20 cellular contexts compared by ENCODE assay signal in the genomic region with DNA sequence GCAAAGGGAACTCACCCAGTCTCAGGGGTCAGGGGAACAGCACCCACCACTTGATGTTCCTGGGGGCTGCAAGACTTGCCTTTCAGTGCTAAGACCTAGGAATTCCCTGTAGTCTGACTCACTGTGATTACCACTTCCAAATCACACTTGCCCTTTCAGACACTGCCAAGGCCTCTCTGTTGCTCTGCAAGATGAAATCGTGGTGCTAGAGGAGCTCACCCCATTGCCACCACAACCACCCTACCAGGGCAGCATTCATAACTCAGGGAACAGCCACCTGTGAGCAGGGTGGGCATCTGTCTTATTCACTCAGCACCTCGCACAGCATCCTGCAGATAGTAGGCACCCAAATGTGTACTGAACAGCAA. TPM values are rescaled to one million over a fixed set of nuclear protein-coding genes. Genes with fewer than 3 reads are reported as not detected.
A peak's percentile ranks its signal among the peaks of the same experiment; 100 is the strongest.
DNase-seq lines count a peak whose midpoint lies in the region; ATAC-seq and TF ChIP-seq lines count a peak whose summit lies in the region.
"Had no signal": no experiment of that assay in that cellular context is flagged by ENCODE, and none has a peak within 500 bp of the region (broad histone marks: within the 10 kb centered on the region; RNA-seq: fewer than 3 reads in every experiment).

No MANE protein-coding gene starts in this region.

- CTCF ChIA-PET in activated CD8-positive, alpha-beta memory T cell treated with anti-CD3 and anti-CD28 coated beads, Interleukin-2, amount 10 ng/mL, durations not matched to agents 7 days and 5 days (lab: Charles Lee), result interaction anchor here (0.8 kb wide), 1 partner anchor 23 kb away, joined by 3 read pairs; no protein-coding TSS in a partner anchor

- peak; percentile 47 for DNase-seq in activated CD8-positive, alpha-beta memory T cell treated with anti-CD3 and anti-CD28 coated beads, Interleukin-2, amount 10 ng/mL, durations not matched to agents 7 days and 5 days
- no peak for DNase-seq in activated CD8-positive, alpha-beta memory T cell treated with anti-CD3 and anti-CD28 coated beads for 24 hours
- DNase-seq in fibroblast of the aortic adventitia (ENCODE audit: low read depth), result peak; percentile 37
- no peak for DNase-seq in stimulated activated effector memory CD8-positive, alpha-beta T cell treated with anti-CD3 and anti-CD28 coated beads, Interleukin-12 subunit alpha, Interleukin-12 subunit beta, amount 100 ng/mL, for 72 hours (ENCODE audit: low spot score in 2 of 2)
- no peak for DNase-seq in 8988T
- DNase-seq: activated CD4-positive, alpha-beta T cell treated with anti-CD3 and anti-CD28 coated beads, Interleukin-2, amount 50 U/mL, for 1 hour; DND-41; hippocampal formation; MM.1S; NCI-H187 treated with DMSO at 0.1 percent for 48 hours; NCI-H510A; pancreas; small intestine; stimulated activated naive CD4-positive, alpha-beta T cell had no signal

- H3K27me3 Mint-ChIP-seq in activated CD8-positive, alpha-beta memory T cell treated with anti-CD3 and anti-CD28 coated beads, Interleukin-2, amount 10 ng/mL, durations not matched to agents 7 days and 5 days, result no peaks in the 10 kb centered on the region
- no peaks in the 10 kb centered on the region for H3K27me3 Mint-ChIP-seq in activated T-helper 17 cell treated with anti-CD3 and anti-CD28 coated beads, Interleukin-2, amount 50 U/mL, for 72 hours

- no peak overlapping the region for H3K27ac Mint-ChIP-seq in activated CD8-positive, alpha-beta memory T cell treated with anti-CD3 and anti-CD28 coated beads, Interleukin-2, amount 10 ng/mL, durations not matched to agents 7 days and 5 days
- H3K27ac Mint-ChIP-seq in activated T-helper 17 cell treated with anti-CD3 and anti-CD28 coated beads, Interleukin-2, amount 50 U/mL, for 72 hours, result peak overlapping the region; percentile 67
- H3K27ac Mint-ChIP-seq in stimulated activated effector memory CD8-positive, alpha-beta T cell treated with anti-CD3 and anti-CD28 coated beads, Interleukin-12 subunit alpha, Interleukin-12 subunit beta, amount 100 ng/mL, for 72 hours, result peak overlapping the region; percentile 76
- H3K27ac Mint-ChIP-seq: activated T-helper 2 cell treated with anti-CD3 and anti-CD28 coated beads, Interferon-gamma antibody, Interleukin-2, Interleukin-4, amounts not matched to agents 10 μg/mL and 5 μg/mL and 100 μg/mL, durations not matched to agents 14 hours and 24 hours and 36 hours had no signal

- no peak overlapping the region for H3K4me3 Mint-ChIP-seq in activated CD8-positive, alpha-beta memory T cell treated with anti-CD3 and anti-CD28 coated beads, Interleukin-2, amount 10 ng/mL, durations not matched to agents 7 days and 5 days
- H3K4me3 Mint-ChIP-seq in activated T-helper 17 cell treated with anti-CD3 and anti-CD28 coated beads, Interleukin-2, amount 50 U/mL, for 72 hours, result peak overlapping the region; percentile 45
- H3K4me3 Mint-ChIP-seq in stimulated activated effector memory CD8-positive, alpha-beta T cell treated with anti-CD3 and anti-CD28 coated beads, Interleukin-12 subunit alpha, Interleukin-12 subunit beta, amount 100 ng/mL, for 72 hours, result no peak overlapping the region

- peaks cover 42% of the 10 kb centered on the region for H3K4me1 Mint-ChIP-seq in activated CD8-positive, alpha-beta memory T cell treated with anti-CD3 and anti-CD28 coated beads, Interleukin-2, amount 10 ng/mL, durations not matched to agents 7 days and 5 days
- peaks cover 37% of the 10 kb centered on the region for H3K4me1 Mint-ChIP-seq in activated T-helper 17 cell treated with anti-CD3 and anti-CD28 coated beads, Interleukin-2, amount 50 U/mL, for 72 hours
- H3K4me1 Mint-ChIP-seq in stimulated activated effector memory CD8-positive, alpha-beta T cell treated with anti-CD3 and anti-CD28 coated beads, Interleukin-12 subunit alpha, Interleukin-12 subunit beta, amount 100 ng/mL, for 72 hours, result peaks cover 52% of the 10 kb centered on the region

- no peaks in the 10 kb centered on the region for H3K9me3 Mint-ChIP-seq in activated CD8-positive, alpha-beta memory T cell treated with anti-CD3 and anti-CD28 coated beads, Interleukin-2, amount 10 ng/mL, durations not matched to agents 7 days and 5 days (ENCODE audit: low read depth)
- no peaks in the 10 kb centered on the region for H3K9me3 Mint-ChIP-seq in activated T-helper 17 cell treated with anti-CD3 and anti-CD28 coated beads, Interleukin-2, amount 50 U/mL, for 72 hours
- no peaks in the 10 kb centered on the region for H3K9me3 Mint-ChIP-seq in stimulated activated effector memory CD8-positive, alpha-beta T cell treated with anti-CD3 and anti-CD28 coated beads, Interleukin-12 subunit alpha, Interleukin-12 subunit beta, amount 100 ng/mL, for 72 hours
- H3K9me3 Mint-ChIP-seq: activated T-helper 2 cell treated with anti-CD3 and anti-CD28 coated beads, Interferon-gamma antibody, Interleukin-2, Interleukin-4, amounts not matched to agents 10 μg/mL and 5 μg/mL and 100 μg/mL, durations not matched to agents 14 hours and 24 hours and 36 hours had no signal

- TF ChIP-seq CTCF in fibroblast of the aortic adventitia (IDR thresholded peaks at IDR 0.05; ENCODE audit: insufficient read depth, low read length), result no peak

- H3K36me3 Mint-ChIP-seq in activated CD8-positive, alpha-beta memory T cell treated with anti-CD3 and anti-CD28 coated beads, Interleukin-2, amount 10 ng/mL, durations not matched to agents 7 days and 5 days, result peaks cover 59% of the 10 kb centered on the region
- peaks cover 99% of the 10 kb centered on the region for H3K36me3 Mint-ChIP-seq in activated T-helper 17 cell treated with anti-CD3 and anti-CD28 coated beads, Interleukin-2, amount 50 U/mL, for 72 hours (ENCODE audit: low read depth)
- H3K36me3 Mint-ChIP-seq in stimulated activated effector memory CD8-positive, alpha-beta T cell treated with anti-CD3 and anti-CD28 coated beads, Interleukin-12 subunit alpha, Interleukin-12 subunit beta, amount 100 ng/mL, for 72 hours, result peaks cover 92% of the 10 kb centered on the region

- no peak overlapping the region for H3K4me3 ChIP-seq in fibroblast of the aortic adventitia (ENCODE audit: low read depth, low read length)
- H3K4me3 ChIP-seq: cardiac muscle cell, pancreas, SJSA1 had no signal

- ATAC-seq in activated CD8-positive, alpha-beta memory T cell treated with anti-CD3 and anti-CD28 coated beads, Interleukin-2, amount 10 ng/mL, durations not matched to agents 7 days and 5 days, result no peak
- peak; percentile 56 for ATAC-seq in activated T-helper 17 cell treated with anti-CD3 and anti-CD28 coated beads, Interleukin-2, amount 50 U/mL, for 72 hours (replicated peaks)
- peak; percentile 62 for ATAC-seq in stimulated activated effector memory CD8-positive, alpha-beta T cell treated with anti-CD3 and anti-CD28 coated beads, Interleukin-12 subunit alpha, Interleukin-12 subunit beta, amount 100 ng/mL, for 72 hours
- ATAC-seq in HG03280 (IDR thresholded peaks at IDR 0.05; ENCODE audit: unreplicated experiment) (no peak), SK-N-SH treated with all-trans-retinoic acid at 6 μM for 48 hours (no peak)
- ATAC-seq: pancreas had no signal

TF ChIP-seq in SK-N-SH treated with all-trans-retinoic acid at 6 μM for 48 hours, 23 proteins besides CTCF, POLR2A, EP300 and RAD21:
- TF ChIP-seq ARNTL (CRISPR knock-in tag; IDR thresholded peaks at IDR 0.05; ENCODE audit: borderline replicate concordance, low read depth), result no peak
- no peak for TF ChIP-seq ZFP30 (CRISPR knock-in tag; IDR thresholded peaks at IDR 0.05)
- no peak for TF ChIP-seq TCF4 (CRISPR knock-in tag; IDR thresholded peaks at IDR 0.05; ENCODE audit: borderline replicate concordance)
- no peak for TF ChIP-seq BACH2 (CRISPR knock-in tag; IDR thresholded peaks at IDR 0.05; ENCODE audit: borderline replicate concordance)

RNA-seq across cellular contexts. Expression of a gene that starts 36.5 kb away (rescaled TPM):
- total RNA-seq in activated CD8-positive, alpha-beta memory T cell treated with anti-CD3 and anti-CD28 coated beads, Interleukin-2, amount 10 ng/mL, durations not matched to agents 7 days and 5 days, result 10 to 100 TPM; 72.7 to 84.8 TPM
- 100 to 1,000 TPM in 1 of 2 donors, 10 to 100 TPM in 1; 97.5 to 108 TPM for total RNA-seq in activated T-helper 17 cell treated with anti-CD3 and anti-CD28 coated beads, Interleukin-2, amount 50 U/mL, for 72 hours
- total RNA-seq in fibroblast of the aortic adventitia (ENCODE audit: low replicate concordance), result 103 and 253 TPM in 2 replicates

Comparison
In these comparisons a context has a peak if more than half of its experiments do, and no peak if none do; other contexts are left out.
1. DNase-seq: peak in activated CD8-positive, alpha-beta memory T cell treated with anti-CD3 and anti-CD28 coated beads, Interleukin-2, amount 10 ng/mL, durations not matched to agents 7 days and 5 days (single experiment) and fibroblast of the aortic adventitia (single experiment); none in activated CD8-positive, alpha-beta memory T cell treated with anti-CD3 and anti-CD28 coated beads for 24 hours (single experiment), stimulated activated effector memory CD8-positive, alpha-beta T cell treated with anti-CD3 and anti-CD28 coated beads, Interleukin-12 subunit alpha, Interleukin-12 subunit beta, amount 100 ng/mL, for 72 hours (0 of 2) and 8988T (single experiment).
2. ATAC-seq: peak in activated T-helper 17 cell treated with anti-CD3 and anti-CD28 coated beads, Interleukin-2, amount 50 U/mL, for 72 hours (single experiment) and stimulated activated effector memory CD8-positive, alpha-beta T cell treated with anti-CD3 and anti-CD28 coated beads, Interleukin-12 subunit alpha, Interleukin-12 subunit beta, amount 100 ng/mL, for 72 hours (single experiment); none in activated CD8-positive, alpha-beta memory T cell treated with anti-CD3 and anti-CD28 coated beads, Interleukin-2, amount 10 ng/mL, durations not matched to agents 7 days and 5 days (single experiment), HG03280 (single experiment) and SK-N-SH treated with all-trans-retinoic acid at 6 μM for 48 hours (single experiment).